In the genomic region with DNA sequence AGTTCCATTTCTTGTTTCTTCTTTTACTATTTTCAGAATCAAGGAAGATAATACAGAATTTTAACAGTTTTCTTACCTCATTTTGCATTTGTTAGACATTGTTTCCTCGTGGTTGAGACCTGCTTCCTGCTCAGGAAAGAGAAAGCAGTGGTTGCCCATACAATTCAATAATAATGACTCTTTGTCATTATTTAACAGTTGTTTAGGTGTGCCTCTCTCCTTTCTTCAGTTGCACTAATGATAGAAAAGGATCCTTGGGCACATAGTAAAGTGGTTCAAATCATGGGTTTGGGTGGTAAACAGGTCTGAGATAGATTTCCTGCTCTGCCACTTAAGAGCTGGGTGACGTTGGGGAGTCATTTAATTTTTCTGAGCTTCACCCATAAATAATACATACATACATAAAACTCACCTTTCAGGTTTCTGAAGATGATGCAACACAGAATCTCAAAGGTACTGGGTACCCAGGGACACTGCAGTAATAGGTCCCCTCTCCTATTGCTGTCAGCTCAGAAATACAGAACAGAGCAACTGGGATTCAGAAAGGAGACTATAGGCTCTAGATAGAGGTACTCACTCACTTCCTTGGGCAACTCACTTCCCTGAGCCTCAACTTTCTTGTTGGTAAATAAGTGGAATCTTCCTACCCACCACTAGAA, we compare ENCODE assay signal across 9 cellular contexts. TPM values are rescaled to one million over a fixed set of nuclear protein-coding genes. Genes with fewer than 3 reads are reported as not detected.
DNase-seq lines count a peak whose midpoint lies in the region; ATAC-seq, FAIRE-seq and TF ChIP-seq lines count a peak whose summit lies in the region.
"Had no signal": no experiment of that assay in that cellular context is flagged by ENCODE, and none has a peak within 500 bp of the region (broad histone marks: within the 10 kb centered on the region; RNA-seq: fewer than 3 reads in every experiment).

No MANE protein-coding gene starts in this region.

- WGBS in GM12878 (ENCODE audit: insufficient coverage, insufficient replicate concordance, low lambda C conversion rate, missing lambda C conversion rate), result 17% methylated on average over 2 of the region's 2 CpGs
- 56 to 76% (median 71%) methylated on average over 2 of the region's 2 CpGs for WGBS in adrenal gland, 4 donors

- H3K36me3 ChIP-seq in GM12878 (ENCODE audit: control insufficient read depth in 2 of 2, insufficient read depth in 2 of 2, low read length in 1 of 2) (peaks cover 6 to 8% of the 10 kb centered on the region in 2 experiments; a peak in 3 of 4 replicates), neutrophil (peaks cover 24% of the 10 kb centered on the region), adrenal gland (replicated peaks in 1 of 2) (no peaks in the 10 kb centered on the region)

- TF ChIP-seq POLR2A in GM12878 (IDR thresholded peaks at IDR 0.05; ENCODE audit: low read depth, low read length) (no peak), adrenal gland (IDR thresholded peaks at IDR 0.05) (no peak)

- ATAC-seq in GM12878 (peak; percentile 44), HG03108 (IDR thresholded peaks at IDR 0.05; ENCODE audit: unreplicated experiment) (no peak), HG03196 (IDR thresholded peaks at IDR 0.05; ENCODE audit: unreplicated experiment) (no peak)

- no peak overlapping the region for H2AFZ ChIP-seq in GM12878 (ENCODE audit: control insufficient read depth, low read depth, low read length)

- peak overlapping the region; percentile 37 to 57 for H3K4me3 Mint-ChIP-seq in CD14-positive monocyte

- BruUV-seq in GM12878 (replicated peaks; lab: Mats Ljungman, UMichigan), result no TSS peak

- H3K27ac Mint-ChIP-seq in CD14-positive monocyte, result peak overlapping the region; percentile 87 to 96 (median 95)

- RAD21 ChIA-PET in GM12878 (lab: Charles Lee; ENCODE audit: unreplicated experiment), result interaction anchor here (0.7 to 3.4 kb wide), 6 partner anchors 9 to 247 kb away, joined by 3 to 13 read pairs (median 8); no protein-coding TSS in a partner anchor

- FAIRE-seq in GM12878 (lab: Jason Lieb, UNC), result no peak

- H3K27me3 ChIP-seq in HL-60 (ENCODE audit: insufficient read depth, poor library complexity, severe bottlenecking), result no peaks in the 10 kb centered on the region
- no peaks in the 10 kb centered on the region for H3K27me3 ChIP-seq in GM12878 (replicated peaks in 1 of 2; ENCODE audit: control insufficient read depth in 2 of 2, insufficient read depth in 2 of 2, low read length in 1 of 2)
- H3K27me3 ChIP-seq in neutrophil, result no peaks in the 10 kb centered on the region
- no peaks in the 10 kb centered on the region for H3K27me3 ChIP-seq in adrenal gland

- no peaks in the 10 kb centered on the region for H3K9me3 ChIP-seq in GM12878 (replicated peaks; ENCODE audit: control insufficient read depth, insufficient read depth, low read length)
- H3K9me3 ChIP-seq in neutrophil, result no peaks in the 10 kb centered on the region
- H3K9me3 ChIP-seq in adrenal gland (replicated peaks in 1 of 3), result no peaks in the 10 kb centered on the region

- H3K4me2 ChIP-seq in GM12878 (ENCODE audit: control insufficient read depth, insufficient read depth), result peak overlapping the region; percentile 30

- peaks cover 77% of the 10 kb centered on the region for H3K4me1 Mint-ChIP-seq in CD14-positive monocyte

- TF ChIP-seq CTCF in CD14-positive monocyte (IDR thresholded peaks at IDR 0.05) (no peak), HL-60 (IDR thresholded peaks at IDR 0.05; ENCODE audit: insufficient read depth, low read length) (no peak), GM12878 (IDR thresholded peaks at IDR 0.05 in 2 of 3, conservative IDR thresholded peaks at IDR 0.05 in 1 of 3; ENCODE audit: control insufficient read depth in 2 of 3, extremely low read depth in 1 of 3, insufficient read depth in 1 of 3, low read depth in 3 of 3, low read length in 3 of 3) (no peak), neutrophil (IDR thresholded peaks at IDR 0.05) (no peak), adrenal gland (IDR thresholded peaks at IDR 0.05) (no peak), RWPE1 (conservative IDR thresholded peaks at IDR 0.05; ENCODE audit: low read depth) (no peak)

- DNase-seq in CD14-positive monocyte (ENCODE audit: low spot score), result no peak
- no peak for DNase-seq in HL-60 (ENCODE audit: low read depth in 1 of 2, low spot score in 1 of 2)
- DNase-seq in GM12878 (ENCODE audit: low read depth, low spot score), result no peak
- no peak for DNase-seq in adrenal gland
- DNase-seq in RWPE1 (ENCODE audit: low spot score), result no peak
- DNase-seq: stimulated activated CD4-positive, alpha-beta T cell treated with anti-CD3 and anti-CD28 coated beads, Interleukin-4, amount 100 ng/mL, for 4 hours had no signal

- SMC1A ChIA-PET in GM12878 (lab: Charles Lee; ENCODE audit: uncharacterized antibody, unreplicated experiment), result interaction anchor here (0.7 to 19.2 kb wide), 15 partner anchors 6 to 240 kb away, joined by 3 to 260 read pairs (median 4); no protein-coding TSS in a partner anchor

- no peaks in the 10 kb centered on the region for H3K9me3 Mint-ChIP-seq in CD14-positive monocyte

- H3K9ac ChIP-seq in GM12878 (ENCODE audit: control insufficient read depth, insufficient read depth, low read length), result no peak overlapping the region

- peaks cover 28% of the 10 kb centered on the region for H3K4me1 ChIP-seq in GM12878 (ENCODE audit: control insufficient read depth, insufficient read depth, low read length)
- H3K4me1 ChIP-seq in neutrophil (ENCODE audit: control insufficient read depth in 1 of 2, insufficient read depth in 1 of 2, low read depth in 1 of 2, low read length in 1 of 2), result peaks cover 70 to 94% of the 10 kb centered on the region in 2 experiments
- H3K4me1 ChIP-seq in adrenal gland (replicated peaks in 1 of 2), result peaks cover 6 to 32% of the 10 kb centered on the region in 2 donors

- TF ChIP-seq EP300 in GM12878 (IDR thresholded peaks at IDR 0.05; ENCODE audit: borderline replicate concordance in 1 of 2, control insufficient read depth in 1 of 2, low read depth in 2 of 2, low read length in 2 of 2), result no peak

- TF ChIP-seq RAD21 in GM12878 (IDR thresholded peaks at IDR 0.05; ENCODE audit: insufficient read depth, low read depth, low read length), result no peak

- H3K79me2 ChIP-seq in GM12878 (ENCODE audit: control insufficient read depth, insufficient read depth, low read length), result peaks cover 12% of the 10 kb centered on the region

- in situ Hi-C loops in GM12878 (cut with MboI), result no loop called here

- intact Hi-C loops in CD14-positive monocyte (cut with micrococcal nuclease), result loop anchor here in 1 of 2 donors (10.0 kb wide), 1 partner anchor 211 kb away; no protein-coding TSS in a partner anchor
- intact Hi-C loops in GM12878 (cut with micrococcal nuclease; ENCODE audit: unreplicated experiment), result no loop called here
- intact Hi-C loops in adrenal gland (cut with DNase I), result no loop called here

- CTCF ChIA-PET in GM12878 (lab: Yijun Ruan, JAX), result interaction anchor here (1.1 to 1.9 kb wide), 6 partner anchors 10 to 218 kb away, joined by 3 to 7 read pairs (median 4); no protein-coding TSS in a partner anchor
- CTCF ChIA-PET in RWPE1 (lab: Yijun Ruan, JAX), result no interaction called here

- peak overlapping the region; percentile 72 for H3K27ac ChIP-seq in HL-60 (replicated peaks)
- peak overlapping the region; percentile 38 for H3K27ac ChIP-seq in GM12878 (ENCODE audit: control insufficient read depth, insufficient read depth)
- peak overlapping the region; percentile 89 for H3K27ac ChIP-seq in neutrophil
- peak overlapping the region in 2 of 5 donors; percentile 22 to 52 for H3K27ac ChIP-seq in adrenal gland
- no peak overlapping the region for H3K27ac ChIP-seq in RWPE1

- H4K20me1 ChIP-seq in GM12878 (ENCODE audit: control insufficient read depth, insufficient read depth), result no peaks in the 10 kb centered on the region

- POLR2A ChIA-PET in GM12878 (lab: Charles Lee) (no interaction called here), RWPE1 (lab: Yijun Ruan, JAX; ENCODE audit: low non-redundant PET) (interaction anchor here (1.0 kb wide), 1 partner anchor 35 kb away, joined by 3 read pairs; no protein-coding TSS in a partner anchor)

- no peaks in the 10 kb centered on the region for H3K27me3 Mint-ChIP-seq in CD14-positive monocyte (ENCODE audit: low read depth in 3 of 3)

- no peak overlapping the region for H3K4me3 ChIP-seq in HL-60 (replicated peaks; ENCODE audit: insufficient read depth, low read length)
- no peak overlapping the region for H3K4me3 ChIP-seq in GM12878
- peak overlapping the region; percentile 41 to 45 for H3K4me3 ChIP-seq in neutrophil (ENCODE audit: low read depth in 1 of 2, low read length in 1 of 2)
- no peak overlapping the region for H3K4me3 ChIP-seq in adrenal gland

- H3K36me3 Mint-ChIP-seq in CD14-positive monocyte, result peaks cover 65 to 80% of the 10 kb centered on the region in 2 donors

TF ChIP-seq in GM12878, 131 proteins besides CTCF, POLR2A, EP300 and RAD21 (continues in another document):
- TF ChIP-seq KDM1A (IDR thresholded peaks at IDR 0.05; ENCODE audit: borderline replicate concordance) (no peak), HDGF (IDR thresholded peaks at IDR 0.05) (no peak)

RNA-seq across cellular contexts. Expression of a gene that starts 34.8 kb away (rescaled TPM):
- 100 to 1,000 TPM; 415 to 531 TPM for polyA plus RNA-seq in CD14-positive monocyte
- total RNA-seq in GM12878 (2013; cell fraction: nucleolus; rRNA removed), result 514 and 528 TPM in 2 replicates
- total RNA-seq in GM12878 (2014; rRNA removed), result 92.1 and 101 TPM in 2 replicates
- 133 and 148 TPM in 2 replicates for total RNA-seq in GM12878 (2014; rRNA removed; fragmentation: Illumina TruSeq; extraction: Trizol)
- 293 and 295 TPM in 2 replicates for total RNA-seq in GM12878 (2021)
- polyA plus RNA-seq in GM12878 (2011; ENCODE audit: low read depth), result 121 TPM
- 190 and 193 TPM in 2 replicates for polyA plus RNA-seq in GM12878 (2011; rRNA removed)
- 279 and 303 TPM in 2 replicates for polyA plus RNA-seq in GM12878 (2011; cell fraction: cytosol; rRNA removed)
- polyA plus RNA-seq in GM12878 (2011; cell fraction: nucleus; rRNA removed), result 148 and 190 TPM in 2 replicates
- 190 and 271 TPM in 2 replicates for polyA plus RNA-seq in GM12878 (2012)
- 264 and 295 TPM in 2 replicates for polyA plus RNA-seq in GM12878 (2014; fragmentation: Illumina TruSeq; extraction: Trizol)
- polyA plus RNA-seq in GM12878 (2014; fragmentation: Nextera tagmentation; extraction: Ambion mirVana), result 10 to 100 TPM; 57.1 to 65.3 TPM
- 188 and 201 TPM in 2 replicates for polyA plus RNA-seq in GM12878 (2014; rRNA removed)
- 100 to 1,000 TPM in 1 of 2 experiments, 10 to 100 TPM in 1; 95.6 to 108 TPM for polyA plus RNA-seq in GM12878 (2016; fragmentation: Nextera tagmentation; extraction: Ambion mirVana)
- 318 and 386 TPM in 2 replicates for polyA minus RNA-seq in GM12878 (2011; rRNA and poly(A)+ RNA removed)
- polyA minus RNA-seq in GM12878 (2011; cell fraction: cytosol; rRNA and poly(A)+ RNA removed), result 126 and 137 TPM in 2 replicates
- 179 and 299 TPM in 2 replicates for polyA minus RNA-seq in GM12878 (2011; cell fraction: nucleus; rRNA and poly(A)+ RNA removed)
- total RNA-seq in adrenal gland, result 100 to 1,000 TPM in 2 of 8 donors, 10 to 100 TPM in 6; 65.3 to 110 (median 83.2) TPM
- 10 to 100 TPM; 20.2 to 81.2 (median 32.5) TPM for polyA plus RNA-seq in adrenal gland

Comparison
In these comparisons a context has a peak if more than half of its experiments do, and no peak if none do; other contexts are left out.
1. H3K4me3 ChIP-seq: peak in neutrophil (2 of 2); none in HL-60 (single experiment), GM12878 (single experiment) and adrenal gland (0 of 4).